28 cellular contexts compared by ENCODE assay signal in genomic region chr10:94062611-94063010, GRCh38.
"Had no signal": no experiment of that assay in that cellular context is flagged by ENCODE, and none has a peak within 500 bp of the region (broad histone marks: within the 10 kb centered on the region; RNA-seq: fewer than 3 reads in every experiment).

No MANE protein-coding gene starts in this region.

- H3K4me3 ChIP-seq: SK-N-MC had no signal

- DNase-seq: activated CD4-positive, alpha-beta memory T cell treated with anti-CD3 and anti-CD28 coated beads, Interleukin-2, amount 10 ng/mL, durations not matched to agents 7 days and 5 days; activated CD4-positive, alpha-beta T cell treated with anti-CD3 and anti-CD28 coated beads, Interleukin-2, amount 50 U/mL, for 1 hour; activated CD4-positive, CD25-positive, alpha-beta regulatory T cell; activated CD8-positive, alpha-beta memory T cell treated with anti-CD3 and anti-CD28 coated beads, Interleukin-2, amount 50 U/mL, for 4 hours; activated gamma-delta T cell treated with Interleukin-2 at 50 U/mL for 16 hours; activated naive CD4-positive, alpha-beta T cell treated with anti-CD3 and anti-CD28 coated beads, Interleukin-2, amount 10 ng/mL, durations not matched to agents 7 days and 5 days; activated naive CD8-positive, alpha-beta T cell treated with anti-CD3 and anti-CD28 coated beads for 36 hours; activated T-cell treated with anti-CD3 and anti-CD28 coated beads, Interleukin-2, amount 50 U/mL, for 72 hours; anterior cingulate cortex; Kasumi-1; KBM-7; NCI-H1092; NCI-H1436; NCI-H1694 treated with DMSO at 0.1 percent for 48 hours; NCI-H2029 treated with DMSO at 0.1 percent for 48 hours; NCI-H345; NCI-H510A treated with DMSO at 0.1 percent for 48 hours; NCI-H69; NK-92 treated with Interleukin-12 subunit alpha and Interleukin-12 subunit beta, amount 100 ng/mL, for 24 hours; OCI-M1; RPMI8226; T-cell; T-helper 2 cell; T1000 had no signal

- H3K27ac ChIP-seq: SK-N-MC, VCaP had no signal

- ATAC-seq: activated T-cell treated with anti-CD3 and anti-CD28 coated beads, Interleukin-2, amount 50 U/mL, for 72 hours; Panc1; Right ventricle myocardium inferior; T-cell had no signal
